ENCODE assay signal across 8 cellular contexts in the genomic region with DNA sequence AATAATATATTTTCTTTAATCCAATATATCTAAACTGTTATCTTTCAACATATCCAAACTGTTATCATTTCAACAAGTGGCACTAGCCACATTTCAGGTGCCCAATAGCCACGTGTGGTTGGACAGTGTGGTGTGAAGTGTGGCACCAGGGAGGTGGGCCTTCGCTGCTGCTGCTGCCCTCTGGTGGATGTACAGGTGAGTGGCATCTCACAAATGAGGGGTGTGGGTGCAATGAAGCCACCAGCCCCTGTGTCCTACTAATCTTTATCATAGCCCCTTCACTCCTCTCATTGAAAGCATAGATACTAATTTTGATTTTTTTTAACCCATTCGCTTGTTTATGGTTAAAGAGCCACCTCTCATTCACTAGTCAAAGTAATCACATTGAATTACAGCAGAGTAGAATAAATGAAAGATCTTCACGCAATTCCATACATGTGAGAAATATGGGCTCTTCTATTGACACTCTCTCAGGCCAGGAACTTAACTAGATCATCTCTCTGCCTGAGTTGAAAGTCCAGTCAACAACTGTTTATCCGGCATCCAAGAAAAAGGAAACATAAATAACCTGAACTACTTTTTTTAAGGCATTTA.
DNase-seq lines count a peak whose midpoint lies in the region; ATAC-seq, FAIRE-seq and TF ChIP-seq lines count a peak whose summit lies in the region.

No MANE protein-coding gene starts in this region.

- no peak overlapping the region for H3K9ac ChIP-seq in KMS-11

- H3K4me1 ChIP-seq in KMS-11 (ENCODE audit: low read depth, poor library complexity, severe bottlenecking) (no peaks in the 10 kb centered on the region), thyroid gland (no peaks in the 10 kb centered on the region)

- TF ChIP-seq CTCF in CD14-positive monocyte (IDR thresholded peaks at IDR 0.05), result peak; percentile 69
- peak; percentile 66 for TF ChIP-seq CTCF in KMS-11 (conservative IDR thresholded peaks at IDR 0.05; ENCODE audit: low read depth, low read length)
- TF ChIP-seq CTCF in thyroid gland (IDR thresholded peaks at IDR 0.05), result peak in 4 of 6 experiments; percentile 37 to 65 (median 48)

- H3K4me2 ChIP-seq in KMS-11, result no peak overlapping the region

- H3K27ac Mint-ChIP-seq in CD14-positive monocyte, result no peak overlapping the region
- H3K27ac Mint-ChIP-seq in activated T-cell treated with anti-CD3 and anti-CD28 coated beads, Interleukin-2, amount 50 U/mL, for 24 hours, result no peak overlapping the region

- no peak overlapping the region for H2AFZ ChIP-seq in KMS-11 (ENCODE audit: low read depth)

- H3K27ac ChIP-seq in KMS-11, result no peak overlapping the region
- H3K27ac ChIP-seq in thyroid gland, result no peak overlapping the region

- H3K9me3 ChIP-seq in thyroid gland, result no peaks in the 10 kb centered on the region

- no peak for TF ChIP-seq POLR2A in GM12892 (IDR thresholded peaks at IDR 0.05; ENCODE audit: low read depth, low read length)
- no peak for TF ChIP-seq POLR2A in thyroid gland (IDR thresholded peaks at IDR 0.05)

- WGBS in thyroid gland, 2 donors, result 64 to 66% methylated on average over 5 of the region's 5 CpGs

- DNase-seq in CD14-positive monocyte (ENCODE audit: low spot score) (no peak), GM12892 (ENCODE audit: insufficient read length) (peak; percentile 16), iPS-NIHi7 (ENCODE audit: extremely low spot score) (peak; percentile 77), thyroid gland (peak; percentile 15 to 27)
- DNase-seq in activated T-cell treated with anti-CD3 and anti-CD28 coated beads, Interleukin-2, amount 50 U/mL, for 24 hours, result peak; percentile 31

- H3K9me3 Mint-ChIP-seq in CD14-positive monocyte, result peaks cover 0 to 2% (median 0%) of the 10 kb centered on the region in 7 donors
- H3K9me3 Mint-ChIP-seq in activated T-cell treated with anti-CD3 and anti-CD28 coated beads, Interleukin-2, amount 50 U/mL, for 24 hours, result peaks cover 3% of the 10 kb centered on the region

- H3K4me3 ChIP-seq in KMS-11 (IDR thresholded peaks at IDR 0.05; ENCODE audit: insufficient read depth, low read depth, low read length), result no peak overlapping the region
- H3K4me3 ChIP-seq in thyroid gland (replicated peaks in 1 of 3), result no peak overlapping the region

- no peak overlapping the region for H3K4me3 Mint-ChIP-seq in CD14-positive monocyte
- no peak overlapping the region for H3K4me3 Mint-ChIP-seq in activated T-cell treated with anti-CD3 and anti-CD28 coated beads, Interleukin-2, amount 50 U/mL, for 24 hours

- H3K79me2 ChIP-seq in KMS-11 (ENCODE audit: insufficient read depth, low read depth), result no peaks in the 10 kb centered on the region

- ATAC-seq in GM21717 (IDR thresholded peaks at IDR 0.05; ENCODE audit: unreplicated experiment) (no peak), HG03108 (IDR thresholded peaks at IDR 0.05; ENCODE audit: unreplicated experiment) (no peak)

- H3K36me3 Mint-ChIP-seq in CD14-positive monocyte, result no peaks in the 10 kb centered on the region
- H3K36me3 Mint-ChIP-seq in activated T-cell treated with anti-CD3 and anti-CD28 coated beads, Interleukin-2, amount 50 U/mL, for 24 hours (ENCODE audit: low read depth), result no peaks in the 10 kb centered on the region

- no peaks in the 10 kb centered on the region for H4K20me1 ChIP-seq in KMS-11 (ENCODE audit: insufficient read depth)

- peaks cover 1 to 7% (median 5%) of the 10 kb centered on the region in 3 donors for H3K27me3 Mint-ChIP-seq in CD14-positive monocyte (ENCODE audit: low read depth in 3 of 3)
- no peaks in the 10 kb centered on the region for H3K27me3 Mint-ChIP-seq in activated T-cell treated with anti-CD3 and anti-CD28 coated beads, Interleukin-2, amount 50 U/mL, for 24 hours

- no peaks in the 10 kb centered on the region for H3K4me1 Mint-ChIP-seq in CD14-positive monocyte
- H3K4me1 Mint-ChIP-seq in activated T-cell treated with anti-CD3 and anti-CD28 coated beads, Interleukin-2, amount 50 U/mL, for 24 hours (ENCODE audit: low read depth), result no peaks in the 10 kb centered on the region

- intact Hi-C loops in CD14-positive monocyte (cut with micrococcal nuclease), result no loop called here
- intact Hi-C loops in thyroid gland (cut with DNase I), result no loop called here

- no peaks in the 10 kb centered on the region for H3K36me3 ChIP-seq in KMS-11 (ENCODE audit: insufficient read depth)
- no peaks in the 10 kb centered on the region for H3K36me3 ChIP-seq in thyroid gland

- no peaks in the 10 kb centered on the region for H3K27me3 ChIP-seq in KMS-11 (ENCODE audit: insufficient read depth, low read depth)
- H3K27me3 ChIP-seq in thyroid gland, result no peaks in the 10 kb centered on the region

- peak; percentile 24 for FAIRE-seq in GM12892 (lab: Jason Lieb, UNC)
